Comparison of ENCODE assay signal across 18 cellular contexts in the genomic region with DNA sequence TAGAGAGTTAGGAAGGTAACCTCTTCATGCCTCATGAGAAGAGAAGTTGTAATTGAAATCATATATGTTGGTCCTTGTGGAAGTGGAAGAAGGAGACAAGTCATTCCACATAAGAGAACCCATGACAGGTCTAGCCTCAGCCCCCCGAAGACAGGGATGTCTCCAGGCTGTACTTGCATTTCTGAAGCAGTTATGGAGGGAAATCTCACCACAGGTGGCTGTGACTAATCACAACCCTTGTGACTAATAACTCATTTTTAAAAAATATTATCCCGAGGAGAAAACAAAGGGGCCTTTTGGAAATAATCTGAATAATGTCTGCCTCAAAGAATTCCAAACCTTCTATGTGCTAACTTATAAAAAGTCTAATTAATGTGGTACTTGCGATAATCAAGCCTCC.
DNase-seq lines count a peak whose midpoint lies in the region; ATAC-seq and TF ChIP-seq lines count a peak whose summit lies in the region.
"Had no signal": no experiment of that assay in that cellular context is flagged by ENCODE, and none has a peak within 500 bp of the region (broad histone marks: within the 10 kb centered on the region; RNA-seq: fewer than 3 reads in every experiment).

No MANE protein-coding gene starts in this region.

- in situ Hi-C loops in astrocyte of the spinal cord (cut with HindIII; ENCODE audit: low sequenced_read_pairs), result no loop called here

- peak; percentile 82 for ATAC-seq in foreskin keratinocyte
- no peak for ATAC-seq in HG03469 (IDR thresholded peaks at IDR 0.05; ENCODE audit: unreplicated experiment)
- no peak for ATAC-seq in HG03175 (IDR thresholded peaks at IDR 0.05; ENCODE audit: unreplicated experiment)
- ATAC-seq: CD8-positive, alpha-beta T cell; GM12878; HCT116 had no signal

- H3K27ac ChIP-seq in foreskin keratinocyte, result peak overlapping the region; percentile 6
- H3K27ac ChIP-seq: BLaER1 treated with 17β-estradiol and CSF1 and Interleukin-3, amounts not matched to agents 10 nM and 100 nM had no signal

- no peaks in the 10 kb centered on the region for H3K4me1 ChIP-seq in foreskin keratinocyte

- H3K4me3 ChIP-seq in astrocyte of the spinal cord (ENCODE audit: low read depth, low read length), result no peak overlapping the region
- H3K4me3 ChIP-seq in retinal pigment epithelial cell (ENCODE audit: low read length), result no peak overlapping the region
- H3K4me3 ChIP-seq: BLaER1 treated with 17β-estradiol and CSF1 and Interleukin-3, amounts not matched to agents 10 nM and 100 nM; GM12878 had no signal

- no peak for TF ChIP-seq CTCF in astrocyte of the spinal cord (IDR thresholded peaks at IDR 0.05; ENCODE audit: low read depth, low read length)
- TF ChIP-seq CTCF in foreskin keratinocyte (conservative IDR thresholded peaks at IDR 0.05), result no peak
- no peak for TF ChIP-seq CTCF in retinal pigment epithelial cell (conservative IDR thresholded peaks at IDR 0.05; ENCODE audit: low read depth, low read length)

- peaks cover 6% of the 10 kb centered on the region for H3K27me3 ChIP-seq in foreskin keratinocyte
- H3K27me3 ChIP-seq: BLaER1 treated with 17β-estradiol and CSF1 and Interleukin-3, amounts not matched to agents 10 nM and 100 nM had no signal

- DNase-seq in HT1080 (ENCODE audit: low read depth), result peak; percentile 33
- DNase-seq in astrocyte of the spinal cord (ENCODE audit: low read depth, low spot score), result peak; percentile 34
- DNase-seq in foreskin keratinocyte, result peak in 1 of 2 donors; percentile 11
- DNase-seq in retinal pigment epithelial cell (ENCODE audit: low read depth), result peak; percentile 77
- DNase-seq in NCI-H2227 (lab: John Stamatoyannopoulos, UW; ENCODE audit: unreplicated experiment), result no peak
- DNase-seq: 8988T; Calu3; CD8-positive, alpha-beta T cell; DMS79 treated with DMSO at 0.1 percent for 48 hours; GF-D8; GOT3; H7; HFFc6 had no signal
